ENCODE assay signal across 17 cellular contexts in genomic region chr12:14263742-14264141, GRCh38.
"Had no signal": no experiment of that assay in that cellular context is flagged by ENCODE, and none has a peak within 500 bp of the region (broad histone marks: within the 10 kb centered on the region; RNA-seq: fewer than 3 reads in every experiment).

No MANE protein-coding gene starts in this region.

- H3K27me3 Mint-ChIP-seq: activated CD4-positive, alpha-beta memory T cell treated with anti-CD3 and anti-CD28 coated beads for 36 hours; activated CD4-positive, alpha-beta T cell treated with anti-CD3 and anti-CD28 coated beads for 36 hours; activated CD8-positive, alpha-beta memory T cell treated with anti-CD3 and anti-CD28 coated beads, Interleukin-2, amount 10 ng/mL, durations not matched to agents 7 days and 5 days; activated naive CD8-positive, alpha-beta T cell treated with anti-CD3 and anti-CD28 coated beads, Interleukin-2, amount 50 U/mL, for 24 hours; effector memory CD8-positive, alpha-beta T cell had no signal

- H3K4me3 Mint-ChIP-seq: activated CD4-positive, alpha-beta memory T cell treated with anti-CD3 and anti-CD28 coated beads for 36 hours; activated CD4-positive, alpha-beta T cell treated with anti-CD3 and anti-CD28 coated beads for 36 hours; activated CD8-positive, alpha-beta memory T cell treated with anti-CD3 and anti-CD28 coated beads, Interleukin-2, amount 10 ng/mL, durations not matched to agents 7 days and 5 days; activated naive CD4-positive, alpha-beta T cell treated with anti-CD3 and anti-CD28 coated beads for 36 hours; activated naive CD8-positive, alpha-beta T cell treated with anti-CD3 and anti-CD28 coated beads, Interleukin-2, amount 50 U/mL, for 24 hours; effector memory CD8-positive, alpha-beta T cell; mesothelial cell of epicardium had no signal

- H3K27ac Mint-ChIP-seq: activated CD4-positive, alpha-beta memory T cell treated with anti-CD3 and anti-CD28 coated beads for 36 hours; activated CD4-positive, alpha-beta T cell treated with anti-CD3 and anti-CD28 coated beads for 36 hours; activated CD8-positive, alpha-beta memory T cell treated with anti-CD3 and anti-CD28 coated beads, Interleukin-2, amount 10 ng/mL, durations not matched to agents 7 days and 5 days; activated naive CD4-positive, alpha-beta T cell treated with anti-CD3 and anti-CD28 coated beads for 36 hours; activated naive CD8-positive, alpha-beta T cell treated with anti-CD3 and anti-CD28 coated beads, Interleukin-2, amount 50 U/mL, for 24 hours; activated T-helper 2 cell treated with anti-CD3 and anti-CD28 coated beads, Interferon-gamma antibody, Interleukin-2, Interleukin-4, amounts not matched to agents 10 μg/mL and 5 μg/mL and 100 μg/mL, durations not matched to agents 14 hours and 24 hours and 36 hours; effector memory CD8-positive, alpha-beta T cell; mesothelial cell of epicardium had no signal

- H3K36me3 ChIP-seq: pancreas, sigmoid colon, thoracic aorta had no signal

- H3K27ac ChIP-seq: sigmoid colon, thoracic aorta had no signal

- H3K9me3 Mint-ChIP-seq: activated naive CD8-positive, alpha-beta T cell treated with anti-CD3 and anti-CD28 coated beads, Interleukin-2, amount 50 U/mL, for 24 hours; effector memory CD8-positive, alpha-beta T cell had no signal

- H3K27me3 ChIP-seq: pancreas, sigmoid colon had no signal

- H3K4me3 ChIP-seq: lung, pancreas, sigmoid colon, thoracic aorta had no signal

- DNase-seq: activated CD4-positive, alpha-beta memory T cell treated with anti-CD3 and anti-CD28 coated beads for 36 hours; activated CD4-positive, alpha-beta T cell treated with anti-CD3 and anti-CD28 coated beads for 36 hours; activated CD8-positive, alpha-beta memory T cell treated with anti-CD3 and anti-CD28 coated beads, Interleukin-2, amount 10 ng/mL, durations not matched to agents 7 days and 5 days; activated naive CD4-positive, alpha-beta T cell treated with anti-CD3 and anti-CD28 coated beads for 36 hours; activated naive CD8-positive, alpha-beta T cell treated with anti-CD3 and anti-CD28 coated beads, Interleukin-2, amount 50 U/mL, for 24 hours; activated T-cell treated with anti-CD3 and anti-CD28 coated beads, Interleukin-2, amount 50 U/mL, for 1 hour; aorta; cerebellar nuclear complex; dermis blood vessel endothelial cell; effector memory CD8-positive, alpha-beta T cell; pancreas; sigmoid colon; stimulated activated CD4-positive, alpha-beta T cell treated with anti-CD3 and anti-CD28 coated beads, Interleukin-1b, Interleukin-23, amount 100 ng/mL, for 48 hours had no signal

- ATAC-seq: activated CD4-positive, alpha-beta T cell treated with anti-CD3 and anti-CD28 coated beads for 36 hours; activated CD8-positive, alpha-beta memory T cell treated with anti-CD3 and anti-CD28 coated beads, Interleukin-2, amount 10 ng/mL, durations not matched to agents 7 days and 5 days; activated naive CD8-positive, alpha-beta T cell treated with anti-CD3 and anti-CD28 coated beads, Interleukin-2, amount 50 U/mL, for 24 hours; effector memory CD8-positive, alpha-beta T cell had no signal

- H3K9me3 ChIP-seq: pancreas, thoracic aorta had no signal
